Comparison of ENCODE assay signal across 1 cellular context in the genomic region with DNA sequence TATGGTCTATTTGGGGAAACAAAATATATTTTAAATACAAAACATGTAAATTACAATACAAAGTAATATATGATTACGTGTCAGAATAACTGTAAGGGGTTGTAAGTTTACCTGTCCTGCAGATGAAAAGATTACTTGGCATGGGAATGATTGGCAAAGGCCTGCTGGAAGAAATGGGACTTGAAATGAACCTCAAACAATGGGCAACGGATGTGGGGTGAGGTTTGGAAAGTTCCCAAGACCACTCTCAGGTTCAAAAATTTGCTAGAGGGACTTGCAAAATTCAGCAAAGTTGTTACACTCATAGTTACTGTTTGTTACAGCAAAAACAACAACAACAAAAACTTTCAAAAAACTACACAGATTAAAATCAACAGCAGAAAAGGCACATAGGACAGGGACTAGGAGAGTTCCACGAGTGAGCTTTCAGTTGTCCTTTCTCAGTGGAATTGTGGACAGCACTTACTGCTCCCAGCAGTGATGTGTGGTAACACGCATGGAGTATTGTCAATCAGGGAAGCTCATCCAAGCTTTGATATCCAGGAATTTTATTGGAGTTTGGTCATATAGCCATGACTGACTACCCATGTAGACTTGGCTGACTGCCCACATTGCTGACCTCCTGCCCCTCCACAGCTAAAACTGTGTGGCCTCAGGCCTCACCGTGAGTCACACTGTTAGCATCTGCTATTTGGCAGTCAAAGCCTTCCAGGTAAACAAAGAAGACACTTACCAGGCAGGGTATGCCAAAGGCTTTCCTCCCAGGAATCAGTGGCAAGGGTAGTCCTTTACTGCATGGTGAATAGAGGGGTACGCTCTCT.
TF ChIP-seq lines count a peak whose summit lies in the region.

No MANE protein-coding gene starts in this region.

TF ChIP-seq in SK-N-SH, 30 proteins besides CTCF, POLR2A, EP300 and RAD21 (continued from another document):
- TF ChIP-seq USF1 (IDR thresholded peaks at IDR 0.05; ENCODE audit: borderline replicate concordance, low read depth): no peak
- TF ChIP-seq, protein P1, sequence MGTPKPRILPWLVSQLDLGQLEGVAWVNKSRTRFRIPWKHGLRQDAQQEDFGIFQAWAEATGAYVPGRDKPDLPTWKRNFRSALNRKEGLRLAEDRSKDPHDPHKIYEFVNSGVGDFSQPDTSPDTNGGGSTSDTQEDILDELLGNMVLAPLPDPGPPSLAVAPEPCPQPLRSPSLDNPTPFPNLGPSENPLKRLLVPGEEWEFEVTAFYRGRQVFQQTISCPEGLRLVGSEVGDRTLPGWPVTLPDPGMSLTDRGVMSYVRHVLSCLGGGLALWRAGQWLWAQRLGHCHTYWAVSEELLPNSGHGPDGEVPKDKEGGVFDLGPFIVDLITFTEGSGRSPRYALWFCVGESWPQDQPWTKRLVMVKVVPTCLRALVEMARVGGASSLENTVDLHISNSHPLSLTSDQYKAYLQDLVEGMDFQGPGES (IDR thresholded peaks at IDR 0.05; ENCODE audit: low read depth, low read length): no peak
- no peak for TF ChIP-seq ELF1 (IDR thresholded peaks at IDR 0.05)
- TF ChIP-seq EZH2phosphoT487 (IDR thresholded peaks at IDR 0.05; ENCODE audit: borderline replicate concordance, low read depth): no peak
- peak; percentile 71; the same call in 1 of the 2 replicates for TF ChIP-seq TEAD4 (IDR thresholded peaks at IDR 0.05; ENCODE audit: borderline replicate concordance, insufficient read depth)
- peak; percentile 84 for TF ChIP-seq JUND (IDR thresholded peaks at IDR 0.05)
- TF ChIP-seq RFX5 (IDR thresholded peaks at IDR 0.05; ENCODE audit: low read length): no peak
- TF ChIP-seq CHD2 (IDR thresholded peaks at IDR 0.05; ENCODE audit: low read length, partially characterized antibody): no peak
- no peak for TF ChIP-seq YY1 (IDR thresholded peaks at IDR 0.05; ENCODE audit: low read depth)
- no peak for TF ChIP-seq USF2 (IDR thresholded peaks at IDR 0.05; ENCODE audit: borderline replicate concordance, low read depth, low read length)
- TF ChIP-seq TCF12 (IDR thresholded peaks at IDR 0.05): peak; percentile 91
- TF ChIP-seq GABPA (IDR thresholded peaks at IDR 0.05; ENCODE audit: low read depth): no peak
